Comparison of ENCODE assay signal across 1 cellular context in the genomic region with DNA sequence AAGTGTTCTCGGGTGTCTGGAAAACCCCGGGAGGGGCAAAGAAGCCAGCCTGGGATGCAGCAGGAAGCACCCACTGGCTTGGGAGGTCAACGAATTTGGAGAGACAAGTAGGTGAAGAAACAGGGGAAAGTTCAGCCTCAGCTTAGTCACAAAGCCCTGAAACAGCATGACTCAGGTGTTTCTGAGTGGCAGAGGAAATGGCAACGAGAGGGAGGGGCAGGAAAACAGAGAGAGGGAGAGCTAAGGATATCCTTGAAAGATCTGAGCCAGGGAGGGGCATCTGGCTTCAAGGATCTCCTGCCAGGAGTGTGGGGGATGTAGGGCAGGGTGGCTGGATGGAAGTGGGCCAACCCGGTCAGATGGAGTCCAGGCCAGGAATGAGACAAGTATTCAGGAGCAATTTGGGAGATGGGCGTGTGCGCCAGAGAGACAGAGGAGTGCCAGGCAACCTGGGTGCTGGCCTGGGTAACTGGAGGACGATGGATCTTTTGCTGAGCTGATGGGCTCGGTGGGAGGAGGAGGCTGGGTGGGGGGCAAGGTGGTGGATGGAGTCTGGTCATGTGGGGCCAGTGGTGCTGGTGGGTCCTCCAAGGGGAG.
TF ChIP-seq lines count a peak whose summit lies in the region.

No MANE protein-coding gene starts in this region.

TF ChIP-seq in HepG2, 621 proteins besides CTCF, POLR2A, EP300 and RAD21 (continued from another document and continues in another):
- TF ChIP-seq CSRNP1 (CRISPR knock-in tag; IDR thresholded peaks at IDR 0.05) (peak; percentile 63; the same call in 1 of the 2 replicates), NFKBIZ (CRISPR knock-in tag; IDR thresholded peaks at IDR 0.05) (peak; percentile 41; the same call in 1 of the 2 replicates), ZNF558 (CRISPR knock-in tag; IDR thresholded peaks at IDR 0.05; ENCODE audit: borderline replicate concordance) (no peak), TSC22D2 (CRISPR knock-in tag; IDR thresholded peaks at IDR 0.05; ENCODE audit: borderline replicate concordance) (no peak), BORCS8-MEF2B (CRISPR knock-in tag; IDR thresholded peaks at IDR 0.05) (peak; percentile 69; the same call in 1 of the 2 replicates), MIXL1 (CRISPR knock-in tag; IDR thresholded peaks at IDR 0.05) (peak; percentile 60; the same call in 1 of the 2 replicates), NR2C2 (CRISPR knock-in tag; IDR thresholded peaks at IDR 0.05; ENCODE audit: borderline replicate concordance) (peak; percentile 74), GMEB1 (CRISPR knock-in tag; IDR thresholded peaks at IDR 0.05; ENCODE audit: borderline replicate concordance) (no peak), ZNF839 (CRISPR knock-in tag; IDR thresholded peaks at IDR 0.05; ENCODE audit: borderline replicate concordance) (peak; percentile 83; the same call in 1 of the 2 replicates), HDAC2 (CRISPR knock-in tag; IDR thresholded peaks at IDR 0.05) (peak; percentile 82), ISX (CRISPR knock-in tag; conservative IDR thresholded peaks at IDR 0.05) (no peak), ARID2 (CRISPR knock-in tag; IDR thresholded peaks at IDR 0.05; ENCODE audit: borderline replicate concordance) (0 out of 2 replicates have a peak, but pooled peaks have one; percentile 48), ZMYM3 (CRISPR knock-in tag; IDR thresholded peaks at IDR 0.05) (0 out of 2 replicates have a peak, but pooled peaks have one; percentile 11), RXRB (CRISPR knock-in tag; IDR thresholded peaks at IDR 0.05; ENCODE audit: borderline replicate concordance) (peak; percentile 99), JUN (CRISPR knock-in tag; IDR thresholded peaks at IDR 0.05) (no peak), ZIK1 (CRISPR knock-in tag; IDR thresholded peaks at IDR 0.05; ENCODE audit: borderline replicate concordance, low read depth) (0 out of 2 replicates have a peak, but pooled peaks have one; percentile 21), KMT2A (CRISPR knock-in tag; IDR thresholded peaks at IDR 0.05) (0 out of 2 replicates have a peak, but pooled peaks have one; percentile 35), KMT2B (CRISPR knock-in tag; IDR thresholded peaks at IDR 0.05) (0 out of 2 replicates have a peak, but pooled peaks have one; percentile 39), ZNF747 (CRISPR knock-in tag; IDR thresholded peaks at IDR 0.05; ENCODE audit: borderline replicate concordance) (0 out of 2 replicates have a peak, but pooled peaks have one; percentile 9), NRL (CRISPR knock-in tag; IDR thresholded peaks at IDR 0.05; ENCODE audit: borderline replicate concordance) (peak; percentile 50; the same call in 1 of the 2 replicates), ZNF432 (CRISPR knock-in tag; IDR thresholded peaks at IDR 0.05; ENCODE audit: borderline replicate concordance) (no peak), SRF (IDR thresholded peaks at IDR 0.05; ENCODE audit: low read depth, low read length) (no peak), KDM2A (CRISPR knock-in tag; IDR thresholded peaks at IDR 0.05; ENCODE audit: borderline replicate concordance, low read depth) (peak; percentile 63), NCOA1 (CRISPR knock-in tag; IDR thresholded peaks at IDR 0.05) (no peak), PAXIP1 (CRISPR knock-in tag; conservative IDR thresholded peaks at IDR 0.05) (peak; percentile 84), NR2F2 (IDR thresholded peaks at IDR 0.05; ENCODE audit: borderline replicate concordance, low read depth) (peak; percentile 56; the same call in 1 of the 2 replicates), MAFF (IDR thresholded peaks at IDR 0.05; ENCODE audit: low read depth, low read length) (peak; percentile 96), MYC (CRISPR knock-in tag; IDR thresholded peaks at IDR 0.05; ENCODE audit: borderline replicate concordance) (peak; percentile 20; the same call in 1 of the 2 replicates), MAFK (conservative IDR thresholded peaks at IDR 0.05 in 1 of 2, IDR thresholded peaks at IDR 0.05 in 1 of 2; ENCODE audit: low read length in 2 of 2) (peak; percentile 95 to 99), SALL1 (CRISPR knock-in tag; IDR thresholded peaks at IDR 0.05) (peak; percentile 70)
- TF ChIP-seq, protein P1, sequence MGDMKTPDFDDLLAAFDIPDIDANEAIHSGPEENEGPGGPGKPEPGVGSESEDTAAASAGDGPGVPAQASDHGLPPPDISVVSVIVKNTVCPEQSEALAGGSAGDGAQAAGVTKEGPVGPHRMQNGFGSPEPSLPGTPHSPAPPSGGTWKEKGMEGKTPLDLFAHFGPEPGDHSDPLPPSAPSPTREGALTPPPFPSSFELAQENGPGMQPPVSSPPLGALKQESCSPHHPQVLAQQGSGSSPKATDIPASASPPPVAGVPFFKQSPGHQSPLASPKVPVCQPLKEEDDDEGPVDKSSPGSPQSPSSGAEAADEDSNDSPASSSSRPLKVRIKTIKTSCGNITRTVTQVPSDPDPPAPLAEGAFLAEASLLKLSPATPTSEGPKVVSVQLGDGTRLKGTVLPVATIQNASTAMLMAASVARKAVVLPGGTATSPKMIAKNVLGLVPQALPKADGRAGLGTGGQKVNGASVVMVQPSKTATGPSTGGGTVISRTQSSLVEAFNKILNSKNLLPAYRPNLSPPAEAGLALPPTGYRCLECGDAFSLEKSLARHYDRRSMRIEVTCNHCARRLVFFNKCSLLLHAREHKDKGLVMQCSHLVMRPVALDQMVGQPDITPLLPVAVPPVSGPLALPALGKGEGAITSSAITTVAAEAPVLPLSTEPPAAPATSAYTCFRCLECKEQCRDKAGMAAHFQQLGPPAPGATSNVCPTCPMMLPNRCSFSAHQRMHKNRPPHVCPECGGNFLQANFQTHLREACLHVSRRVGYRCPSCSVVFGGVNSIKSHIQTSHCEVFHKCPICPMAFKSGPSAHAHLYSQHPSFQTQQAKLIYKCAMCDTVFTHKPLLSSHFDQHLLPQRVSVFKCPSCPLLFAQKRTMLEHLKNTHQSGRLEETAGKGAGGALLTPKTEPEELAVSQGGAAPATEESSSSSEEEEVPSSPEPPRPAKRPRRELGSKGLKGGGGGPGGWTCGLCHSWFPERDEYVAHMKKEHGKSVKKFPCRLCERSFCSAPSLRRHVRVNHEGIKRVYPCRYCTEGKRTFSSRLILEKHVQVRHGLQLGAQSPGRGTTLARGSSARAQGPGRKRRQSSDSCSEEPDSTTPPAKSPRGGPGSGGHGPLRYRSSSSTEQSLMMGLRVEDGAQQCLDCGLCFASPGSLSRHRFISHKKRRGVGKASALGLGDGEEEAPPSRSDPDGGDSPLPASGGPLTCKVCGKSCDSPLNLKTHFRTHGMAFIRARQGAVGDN (CRISPR knock-in tag; IDR thresholded peaks at IDR 0.05) = peak; percentile 72
- TF ChIP-seq, protein P2, sequence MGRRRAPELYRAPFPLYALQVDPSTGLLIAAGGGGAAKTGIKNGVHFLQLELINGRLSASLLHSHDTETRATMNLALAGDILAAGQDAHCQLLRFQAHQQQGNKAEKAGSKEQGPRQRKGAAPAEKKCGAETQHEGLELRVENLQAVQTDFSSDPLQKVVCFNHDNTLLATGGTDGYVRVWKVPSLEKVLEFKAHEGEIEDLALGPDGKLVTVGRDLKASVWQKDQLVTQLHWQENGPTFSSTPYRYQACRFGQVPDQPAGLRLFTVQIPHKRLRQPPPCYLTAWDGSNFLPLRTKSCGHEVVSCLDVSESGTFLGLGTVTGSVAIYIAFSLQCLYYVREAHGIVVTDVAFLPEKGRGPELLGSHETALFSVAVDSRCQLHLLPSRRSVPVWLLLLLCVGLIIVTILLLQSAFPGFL (CRISPR knock-in tag; IDR thresholded peaks at IDR 0.05) = no peak
- TF ChIP-seq, protein P3, sequence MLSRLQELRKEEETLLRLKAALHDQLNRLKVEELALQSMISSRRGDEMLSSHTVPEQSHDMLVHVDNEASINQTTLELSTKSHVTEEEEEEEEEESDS (CRISPR knock-in tag; IDR thresholded peaks at IDR 0.05; ENCODE audit: borderline replicate concordance) = peak; percentile 22; the same call in 1 of the 2 replicates
- TF ChIP-seq, protein P4, sequence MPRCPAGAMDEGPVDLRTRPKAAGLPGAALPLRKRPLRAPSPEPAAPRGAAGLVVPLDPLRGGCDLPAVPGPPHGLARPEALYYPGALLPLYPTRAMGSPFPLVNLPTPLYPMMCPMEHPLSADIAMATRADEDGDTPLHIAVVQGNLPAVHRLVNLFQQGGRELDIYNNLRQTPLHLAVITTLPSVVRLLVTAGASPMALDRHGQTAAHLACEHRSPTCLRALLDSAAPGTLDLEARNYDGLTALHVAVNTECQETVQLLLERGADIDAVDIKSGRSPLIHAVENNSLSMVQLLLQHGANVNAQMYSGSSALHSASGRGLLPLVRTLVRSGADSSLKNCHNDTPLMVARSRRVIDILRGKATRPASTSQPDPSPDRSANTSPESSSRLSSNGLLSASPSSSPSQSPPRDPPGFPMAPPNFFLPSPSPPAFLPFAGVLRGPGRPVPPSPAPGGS (CRISPR knock-in tag; IDR thresholded peaks at IDR 0.05) = 0 out of 2 replicates have a peak, but pooled peaks have one; percentile 24
- TF ChIP-seq, protein P5, sequence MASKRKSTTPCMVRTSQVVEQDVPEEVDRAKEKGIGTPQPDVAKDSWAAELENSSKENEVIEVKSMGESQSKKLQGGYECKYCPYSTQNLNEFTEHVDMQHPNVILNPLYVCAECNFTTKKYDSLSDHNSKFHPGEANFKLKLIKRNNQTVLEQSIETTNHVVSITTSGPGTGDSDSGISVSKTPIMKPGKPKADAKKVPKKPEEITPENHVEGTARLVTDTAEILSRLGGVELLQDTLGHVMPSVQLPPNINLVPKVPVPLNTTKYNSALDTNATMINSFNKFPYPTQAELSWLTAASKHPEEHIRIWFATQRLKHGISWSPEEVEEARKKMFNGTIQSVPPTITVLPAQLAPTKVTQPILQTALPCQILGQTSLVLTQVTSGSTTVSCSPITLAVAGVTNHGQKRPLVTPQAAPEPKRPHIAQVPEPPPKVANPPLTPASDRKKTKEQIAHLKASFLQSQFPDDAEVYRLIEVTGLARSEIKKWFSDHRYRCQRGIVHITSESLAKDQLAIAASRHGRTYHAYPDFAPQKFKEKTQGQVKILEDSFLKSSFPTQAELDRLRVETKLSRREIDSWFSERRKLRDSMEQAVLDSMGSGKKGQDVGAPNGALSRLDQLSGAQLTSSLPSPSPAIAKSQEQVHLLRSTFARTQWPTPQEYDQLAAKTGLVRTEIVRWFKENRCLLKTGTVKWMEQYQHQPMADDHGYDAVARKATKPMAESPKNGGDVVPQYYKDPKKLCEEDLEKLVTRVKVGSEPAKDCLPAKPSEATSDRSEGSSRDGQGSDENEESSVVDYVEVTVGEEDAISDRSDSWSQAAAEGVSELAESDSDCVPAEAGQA (IDR thresholded peaks at IDR 0.05; ENCODE audit: low read depth) = 0 out of 2 replicates have a peak, but pooled peaks have one; percentile 37
- TF ChIP-seq, protein P5 (CRISPR knock-in tag; IDR thresholded peaks at IDR 0.05; ENCODE audit: borderline replicate concordance) = no peak
